21 cellular contexts compared by ENCODE assay signal in the genomic region with DNA sequence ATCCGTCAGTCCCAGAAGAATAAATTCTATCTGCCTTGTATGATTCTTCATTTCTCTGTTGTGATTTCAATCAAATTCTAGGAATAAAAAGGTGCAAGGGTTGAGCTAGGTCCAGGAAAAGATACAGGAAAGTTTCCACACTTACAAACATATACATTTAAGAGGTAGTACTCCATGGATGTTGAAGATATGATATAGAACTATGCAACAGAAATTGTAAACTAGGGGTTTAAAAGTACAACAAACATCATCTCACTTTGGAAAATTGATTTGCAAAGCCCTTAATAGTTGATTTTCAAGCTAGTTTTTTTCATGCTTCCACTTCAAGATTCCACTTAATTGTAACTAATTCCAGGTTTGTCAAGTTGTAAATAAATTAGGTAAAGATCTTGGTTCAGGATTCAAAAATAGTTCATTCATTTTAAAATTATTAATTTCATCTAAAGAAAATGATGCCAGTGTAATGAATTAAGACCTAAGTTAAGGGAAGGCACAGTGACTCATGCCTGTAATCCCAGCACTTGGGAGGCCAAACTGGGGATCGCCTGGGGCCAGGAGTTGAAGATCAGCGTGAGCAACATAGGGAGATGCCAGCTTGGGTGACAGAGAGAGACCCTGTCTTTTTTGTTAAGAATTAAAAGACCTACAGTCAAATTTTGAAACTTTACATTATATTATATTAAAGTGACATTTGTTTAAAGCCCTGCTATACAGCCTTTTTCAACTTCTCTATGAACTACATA. TPM values are rescaled to one million over a fixed set of nuclear protein-coding genes. Genes with fewer than 3 reads are reported as not detected.
"Had no signal": no experiment of that assay in that cellular context is flagged by ENCODE, and none has a peak within 500 bp of the region (broad histone marks: within the 10 kb centered on the region; RNA-seq: fewer than 3 reads in every experiment).

A gene (minus strand): TSS at position 51 of the 743 bp plus-strand sequence. CDS start 0 bp downstream, at position 51.

- H3K4me1 ChIP-seq: esophagus squamous epithelium, heart right ventricle, sigmoid colon, tibial nerve had no signal

- H3K27me3 ChIP-seq: esophagus squamous epithelium, heart right ventricle, sigmoid colon, tibial nerve had no signal

- DNase-seq: activated CD4-positive, alpha-beta T cell treated with anti-CD3 and anti-CD28 coated beads for 36 hours; activated CD8-positive, alpha-beta memory T cell treated with anti-CD3 and anti-CD28 coated beads, Interleukin-2, amount 50 U/mL, for 48 hours; activated CD8-positive, alpha-beta T cell treated with anti-CD3 and anti-CD28 coated beads for 36 hours; activated naive CD8-positive, alpha-beta T cell treated with anti-CD3 and anti-CD28 coated beads, Interleukin-2, amount 10 ng/mL, durations not matched to agents 7 days and 5 days; anterior cingulate cortex; esophagus squamous epithelium; foreskin fibroblast; heart right ventricle; kidney; left ventricle myocardium superior; sigmoid colon; stimulated activated CD4-positive, alpha-beta T cell treated with anti-CD3 and anti-CD28 coated beads, Interleukin-2, amount 100 ng/mL, for 24 hours; stimulated activated naive B cell treated with anti-CD40 and anti-IgM and Interleukin-4, amounts not matched to agents 10 μg/mL and 1 μg/mL and 100 μg/mL, for 72 hours; T1000 had no signal

- H3K4me3 ChIP-seq: esophagus squamous epithelium, heart right ventricle, sigmoid colon, tibial nerve had no signal

- ATAC-seq: activated CD4-positive, alpha-beta T cell treated with anti-CD3 and anti-CD28 coated beads for 36 hours; activated CD8-positive, alpha-beta T cell treated with anti-CD3 and anti-CD28 coated beads for 36 hours; heart right ventricle; left ventricle myocardium superior; stimulated activated naive B cell treated with anti-CD40 and anti-IgM and Interleukin-4, amounts not matched to agents 10 μg/mL and 1 μg/mL and 100 μg/mL, for 72 hours had no signal

- H3K4me3 Mint-ChIP-seq: activated CD4-positive, alpha-beta T cell treated with anti-CD3 and anti-CD28 coated beads for 36 hours; activated CD8-positive, alpha-beta T cell treated with anti-CD3 and anti-CD28 coated beads for 36 hours; activated naive CD8-positive, alpha-beta T cell treated with anti-CD3 and anti-CD28 coated beads, Interleukin-2, amount 10 ng/mL, durations not matched to agents 7 days and 5 days; stimulated activated naive B cell treated with anti-CD40 and anti-IgM and Interleukin-4, amounts not matched to agents 10 μg/mL and 1 μg/mL and 100 μg/mL, for 72 hours had no signal

- H3K36me3 Mint-ChIP-seq: activated naive CD8-positive, alpha-beta T cell treated with anti-CD3 and anti-CD28 coated beads, Interleukin-2, amount 10 ng/mL, durations not matched to agents 7 days and 5 days had no signal

- H3K4me1 Mint-ChIP-seq: activated CD4-positive, alpha-beta T cell treated with anti-CD3 and anti-CD28 coated beads for 36 hours; activated naive CD8-positive, alpha-beta T cell treated with anti-CD3 and anti-CD28 coated beads, Interleukin-2, amount 10 ng/mL, durations not matched to agents 7 days and 5 days had no signal

- H3K27ac Mint-ChIP-seq: activated CD4-positive, alpha-beta T cell treated with anti-CD3 and anti-CD28 coated beads for 36 hours; activated CD8-positive, alpha-beta T cell treated with anti-CD3 and anti-CD28 coated beads for 36 hours; activated naive CD8-positive, alpha-beta T cell treated with anti-CD3 and anti-CD28 coated beads, Interleukin-2, amount 10 ng/mL, durations not matched to agents 7 days and 5 days; stimulated activated naive B cell treated with anti-CD40 and anti-IgM and Interleukin-4, amounts not matched to agents 10 μg/mL and 1 μg/mL and 100 μg/mL, for 72 hours had no signal

- H3K9me3 ChIP-seq: esophagus squamous epithelium, sigmoid colon, tibial nerve had no signal

- H3K9me3 Mint-ChIP-seq: activated CD8-positive, alpha-beta T cell treated with anti-CD3 and anti-CD28 coated beads for 36 hours; activated naive CD8-positive, alpha-beta T cell treated with anti-CD3 and anti-CD28 coated beads, Interleukin-2, amount 10 ng/mL, durations not matched to agents 7 days and 5 days had no signal

- H3K27ac ChIP-seq: esophagus squamous epithelium, heart right ventricle, sigmoid colon, tibial nerve, VCaP had no signal

- H3K27me3 Mint-ChIP-seq: stimulated activated naive B cell treated with anti-CD40 and anti-IgM and Interleukin-4, amounts not matched to agents 10 μg/mL and 1 μg/mL and 100 μg/mL, for 72 hours had no signal

RNA-seq across cellular contexts. Expression of the gene that starts here (rescaled TPM):
- total RNA-seq: activated CD4-positive, alpha-beta T cell treated with anti-CD3 and anti-CD28 coated beads for 36 hours; activated CD8-positive, alpha-beta T cell treated with anti-CD3 and anti-CD28 coated beads for 36 hours; activated naive CD8-positive, alpha-beta T cell treated with anti-CD3 and anti-CD28 coated beads, Interleukin-2, amount 10 ng/mL, durations not matched to agents 7 days and 5 days; chondrocyte; dermis microvascular lymphatic vessel endothelial cell; esophagus squamous epithelium; kidney; left ventricle myocardium superior; osteocyte; sigmoid colon; subcutaneous adipose tissue; tibial nerve had no signal
- polyA plus RNA-seq: heart right ventricle, neural cell, sigmoid colon had no signal
